Comparison of ENCODE assay signal across 32 cellular contexts in genomic region chr2:96965781-96966514, GRCh38. TPM values are rescaled to one million over a fixed set of nuclear protein-coding genes. Genes with fewer than 3 reads are reported as not detected.
DNase-seq lines count a peak whose midpoint lies in the region; ATAC-seq lines count a peak whose summit lies in the region.
"Had no signal": no experiment of that assay in that cellular context is flagged by ENCODE, and none has a peak within 500 bp of the region (broad histone marks: within the 10 kb centered on the region; RNA-seq: fewer than 3 reads in every experiment).

No MANE protein-coding gene starts in this region.

- H3K27me3 ChIP-seq in CD4-positive, CD25-positive, alpha-beta regulatory T cell (ENCODE audit: control insufficient read depth, insufficient read depth, low read length) = no peaks in the 10 kb centered on the region
- H3K27me3 ChIP-seq: breast epithelium, hepatocyte, right lobe of liver, thyroid gland, vagina had no signal

- H3K36me3 Mint-ChIP-seq in activated CD4-positive, alpha-beta T cell treated with anti-CD3 and anti-CD28 coated beads, Interleukin-2, amount 10 ng/mL, durations not matched to agents 24 days and 14 days (ENCODE audit: low read depth) = no peaks in the 10 kb centered on the region
- no peaks in the 10 kb centered on the region for H3K36me3 Mint-ChIP-seq in activated CD4-positive, alpha-beta T cell treated with anti-CD3 and anti-CD28 coated beads for 36 hours (ENCODE audit: low read depth)
- H3K36me3 Mint-ChIP-seq in CD4-positive, CD25-positive, alpha-beta regulatory T cell = no peaks in the 10 kb centered on the region
- no peaks in the 10 kb centered on the region for H3K36me3 Mint-ChIP-seq in T-cell
- no peaks in the 10 kb centered on the region for H3K36me3 Mint-ChIP-seq in naive thymus-derived CD8-positive, alpha-beta T cell
- H3K36me3 Mint-ChIP-seq: IgD-negative memory B cell had no signal

- H3K4me3 ChIP-seq in CD4-positive, CD25-positive, alpha-beta regulatory T cell (ENCODE audit: low read depth, low read length) = no peak overlapping the region
- H3K4me3 ChIP-seq: A549, breast epithelium, gastrocnemius medialis, hepatocyte, prostate gland, right lobe of liver, thyroid gland, vagina had no signal

- H3K27ac Mint-ChIP-seq in activated CD4-positive, alpha-beta T cell treated with anti-CD3 and anti-CD28 coated beads, Interleukin-2, amount 10 ng/mL, durations not matched to agents 24 days and 14 days = peak overlapping the region; percentile 15
- H3K27ac Mint-ChIP-seq in activated CD4-positive, alpha-beta T cell treated with anti-CD3 and anti-CD28 coated beads for 36 hours = no peak overlapping the region
- peak overlapping the region; percentile 81 to 95 (median 92) for H3K27ac Mint-ChIP-seq in CD4-positive, CD25-positive, alpha-beta regulatory T cell
- peak overlapping the region; percentile 76 to 83 for H3K27ac Mint-ChIP-seq in T-cell
- peak overlapping the region; percentile 18 to 98 (median 94) for H3K27ac Mint-ChIP-seq in naive thymus-derived CD8-positive, alpha-beta T cell

- H3K4me3 Mint-ChIP-seq in activated CD4-positive, alpha-beta T cell treated with anti-CD3 and anti-CD28 coated beads, Interleukin-2, amount 10 ng/mL, durations not matched to agents 24 days and 14 days = no peak overlapping the region
- H3K4me3 Mint-ChIP-seq in activated CD4-positive, alpha-beta T cell treated with anti-CD3 and anti-CD28 coated beads for 36 hours = no peak overlapping the region
- H3K4me3 Mint-ChIP-seq in CD4-positive, CD25-positive, alpha-beta regulatory T cell = peak overlapping the region in 2 of 4 donors; percentile 12 to 43
- peak overlapping the region in 1 of 3 donors; percentile 76 for H3K4me3 Mint-ChIP-seq in T-cell
- H3K4me3 Mint-ChIP-seq in naive thymus-derived CD8-positive, alpha-beta T cell = peak overlapping the region in 4 of 10 donors; percentile 13 to 68 (median 58)
- H3K4me3 Mint-ChIP-seq: activated T-cell treated with anti-CD3 and anti-CD28 coated beads, Interleukin-2, amount 50 U/mL, for 4 hours had no signal

- CTCF ChIA-PET in activated CD4-positive, alpha-beta T cell treated with anti-CD3 and anti-CD28 coated beads for 36 hours (lab: Charles Lee) = interaction anchor here (1.1 kb wide), 1 partner anchor 108 kb away, joined by 5 read pairs; the partner anchor contains the start of gene ANKRD39
- CTCF ChIA-PET in T-cell (lab: Charles Lee) = interaction anchor here in 1 of 2 donors (0.6 kb wide), 1 partner anchor 235 kb away, joined by 3 read pairs; no protein-coding TSS in a partner anchor

- no peaks in the 10 kb centered on the region for H3K9me3 ChIP-seq in CD4-positive, CD25-positive, alpha-beta regulatory T cell (ENCODE audit: control insufficient read depth in 2 of 2, low read length in 2 of 2)
- H3K9me3 ChIP-seq: A549, breast epithelium, Caco-2, gastrocnemius medialis, prostate gland, right lobe of liver, thyroid gland, vagina had no signal

- POLR2A ChIA-PET in activated CD4-positive, alpha-beta T cell treated with anti-CD3 and anti-CD28 coated beads for 36 hours (lab: Charles Lee) = no interaction called here
- POLR2A ChIA-PET in T-cell (lab: Charles Lee) = no interaction called here
- POLR2A ChIA-PET in naive thymus-derived CD8-positive, alpha-beta T cell (lab: Charles Lee) = interaction anchor here (1.3 kb wide), 1 partner anchor 109 kb away, joined by 4 read pairs; the partner anchor contains the start of gene ANKRD39

- no peak for ATAC-seq in activated CD4-positive, alpha-beta T cell treated with anti-CD3 and anti-CD28 coated beads for 36 hours
- ATAC-seq in CD4-positive, CD25-positive, alpha-beta regulatory T cell (ENCODE audit: low read depth in 2 of 2) = no peak
- ATAC-seq in T-cell (replicated peaks in 1 of 4) = no peak
- ATAC-seq in naive thymus-derived CD8-positive, alpha-beta T cell = no peak
- ATAC-seq in GM21423 (IDR thresholded peaks at IDR 0.05; ENCODE audit: unreplicated experiment) = no peak
- no peak for ATAC-seq in HG02870 (IDR thresholded peaks at IDR 0.05; ENCODE audit: unreplicated experiment)
- ATAC-seq: A549; activated CD4-positive, CD25-positive, alpha-beta regulatory T cell treated with anti-CD3 and anti-CD28 coated beads, Interleukin-2, amount 50 U/mL, for 24 hours; activated T-cell treated with anti-CD3 and anti-CD28 coated beads, Interleukin-2, amount 50 U/mL, for 4 hours; gastrocnemius medialis; right lobe of liver had no signal

- intact Hi-C loops in activated CD4-positive, alpha-beta T cell treated with anti-CD3 and anti-CD28 coated beads, Interleukin-2, amount 10 ng/mL, durations not matched to agents 24 days and 14 days (cut with micrococcal nuclease) = no loop called here
- intact Hi-C loops in activated CD4-positive, alpha-beta T cell treated with anti-CD3 and anti-CD28 coated beads for 36 hours (cut with DNase I, micrococcal nuclease) = no loop called here

- no peaks in the 10 kb centered on the region for H3K9me3 Mint-ChIP-seq in activated CD4-positive, alpha-beta T cell treated with anti-CD3 and anti-CD28 coated beads, Interleukin-2, amount 10 ng/mL, durations not matched to agents 24 days and 14 days
- no peaks in the 10 kb centered on the region for H3K9me3 Mint-ChIP-seq in activated CD4-positive, alpha-beta T cell treated with anti-CD3 and anti-CD28 coated beads for 36 hours (ENCODE audit: low read depth)
- peaks cover 0 to 2% (median 0%) of the 10 kb centered on the region in 7 donors for H3K9me3 Mint-ChIP-seq in CD4-positive, CD25-positive, alpha-beta regulatory T cell
- H3K9me3 Mint-ChIP-seq in T-cell = no peaks in the 10 kb centered on the region
- H3K9me3 Mint-ChIP-seq in naive thymus-derived CD8-positive, alpha-beta T cell = no peaks in the 10 kb centered on the region
- H3K9me3 Mint-ChIP-seq: activated T-cell treated with anti-CD3 and anti-CD28 coated beads, Interleukin-2, amount 50 U/mL, for 4 hours; IgD-negative memory B cell had no signal

- H3K4me1 ChIP-seq in CD4-positive, CD25-positive, alpha-beta regulatory T cell (ENCODE audit: control insufficient read depth, insufficient read depth, low read length, poor library complexity, severe bottlenecking) = peaks cover 37% of the 10 kb centered on the region
- H3K4me1 ChIP-seq: breast epithelium, Caco-2, gastrocnemius medialis, prostate gland, right lobe of liver, vagina had no signal

- H3K36me3 ChIP-seq in CD4-positive, CD25-positive, alpha-beta regulatory T cell (ENCODE audit: control insufficient read depth, insufficient read depth, low read length) = no peaks in the 10 kb centered on the region
- H3K36me3 ChIP-seq: breast epithelium, gastrocnemius medialis, prostate gland, right lobe of liver, thyroid gland, vagina had no signal

- no peak overlapping the region for H3K27ac ChIP-seq in CD4-positive, CD25-positive, alpha-beta regulatory T cell (ENCODE audit: insufficient read depth, low read length, poor library complexity, severe bottlenecking)
- H3K27ac ChIP-seq: A549, breast epithelium, gastrocnemius medialis, hepatocyte, prostate gland, right lobe of liver, thyroid gland, vagina had no signal

- no peak for DNase-seq in activated CD4-positive, alpha-beta T cell treated with anti-CD3 and anti-CD28 coated beads, Interleukin-2, amount 10 ng/mL, durations not matched to agents 24 days and 14 days
- DNase-seq in activated CD4-positive, alpha-beta T cell treated with anti-CD3 and anti-CD28 coated beads for 36 hours = no peak
- DNase-seq in CD4-positive, CD25-positive, alpha-beta regulatory T cell = no peak
- no peak for DNase-seq in T-cell
- DNase-seq in naive thymus-derived CD8-positive, alpha-beta T cell = no peak
- DNase-seq in glomerular visceral epithelial cell (ENCODE audit: extremely low spot score) = no peak
- DNase-seq: activated naive CD4-positive, alpha-beta T cell treated with Interleukin-2 at 50 U/mL for 16 hours; activated T-cell treated with anti-CD3 and anti-CD28 coated beads, Interleukin-2, amount 50 U/mL, for 4 hours; anterior cingulate cortex; Caco-2; gastrocnemius medialis; HCEC 1CT; kidney glomerular epithelial cell; NCI-H2107; NCI-H82; right lobe of liver; RPMI8226; stimulated activated CD4-positive, alpha-beta T cell treated with anti-CD3 and anti-CD28 coated beads, Interleukin-12 subunit alpha, Interleukin-12 subunit beta, amount 100 ng/mL, for 4 hours; stimulated activated CD4-positive, alpha-beta T cell treated with anti-CD3 and anti-CD28 coated beads, Interleukin-4, amount 100 ng/mL, for 1 hour; thyroid gland had no signal

- peaks cover 80% of the 10 kb centered on the region for H3K4me1 Mint-ChIP-seq in activated CD4-positive, alpha-beta T cell treated with anti-CD3 and anti-CD28 coated beads, Interleukin-2, amount 10 ng/mL, durations not matched to agents 24 days and 14 days
- H3K4me1 Mint-ChIP-seq in activated CD4-positive, alpha-beta T cell treated with anti-CD3 and anti-CD28 coated beads for 36 hours = peaks cover 63% of the 10 kb centered on the region
- H3K4me1 Mint-ChIP-seq in CD4-positive, CD25-positive, alpha-beta regulatory T cell = peaks cover 10 to 62% (median 30%) of the 10 kb centered on the region in 4 donors
- peaks cover 83 to 90% (median 84%) of the 10 kb centered on the region in 3 donors for H3K4me1 Mint-ChIP-seq in T-cell
- peaks cover 41 to 94% (median 76%) of the 10 kb centered on the region in 4 donors for H3K4me1 Mint-ChIP-seq in naive thymus-derived CD8-positive, alpha-beta T cell

- peaks cover 4% of the 10 kb centered on the region for H3K27me3 Mint-ChIP-seq in activated CD4-positive, alpha-beta T cell treated with anti-CD3 and anti-CD28 coated beads, Interleukin-2, amount 10 ng/mL, durations not matched to agents 24 days and 14 days
- peaks cover 1% of the 10 kb centered on the region for H3K27me3 Mint-ChIP-seq in activated CD4-positive, alpha-beta T cell treated with anti-CD3 and anti-CD28 coated beads for 36 hours
- no peaks in the 10 kb centered on the region for H3K27me3 Mint-ChIP-seq in CD4-positive, CD25-positive, alpha-beta regulatory T cell
- peaks cover 0 to 7% of the 10 kb centered on the region in 2 donors for H3K27me3 Mint-ChIP-seq in T-cell
- H3K27me3 Mint-ChIP-seq in naive thymus-derived CD8-positive, alpha-beta T cell = peaks cover 0 to 12% (median 3%) of the 10 kb centered on the region in 5 donors

RNA-seq across cellular contexts. Expression of gene FAM178B, which starts 20.4 kb away (rescaled TPM):
- total RNA-seq in activated CD4-positive, alpha-beta T cell treated with anti-CD3 and anti-CD28 coated beads, Interleukin-2, amount 10 ng/mL, durations not matched to agents 24 days and 14 days = not detected in 2 replicates
- under 1 TPM in 1 of 2 experiments, not detected in 1; 0.11 TPM for total RNA-seq in activated CD4-positive, alpha-beta T cell treated with anti-CD3 and anti-CD28 coated beads for 36 hours
- not detected for total RNA-seq in CD4-positive, CD25-positive, alpha-beta regulatory T cell
- polyA plus RNA-seq in CD4-positive, CD25-positive, alpha-beta regulatory T cell = under 1 TPM in 2 of 4 donors, not detected in 2; 0.06 to 0.59 TPM
- total RNA-seq in T-cell = 1 to 10 TPM in 4 of 5 donors, under 1 TPM in 1; 0.86 to 1.7 (median 1.2) TPM
- 1 to 10 TPM; 2.3 to 3.7 TPM for total RNA-seq in naive thymus-derived CD8-positive, alpha-beta T cell
- polyA plus RNA-seq in naive thymus-derived CD8-positive, alpha-beta T cell = 1 to 10 TPM in 2 of 3 donors, under 1 TPM in 1; 0.66 to 1.3 (median 1.1) TPM
- total RNA-seq: Caco-2, endothelial cell of umbilical vein, fibroblast of lung, hepatocyte, OCI-LY7, thyroid gland, vagina had no signal
- polyA plus RNA-seq: endothelial cell of umbilical vein, fibroblast of lung, IgD-negative memory B cell had no signal
